Comparison of ENCODE assay signal across 12 cellular contexts in the genomic region with DNA sequence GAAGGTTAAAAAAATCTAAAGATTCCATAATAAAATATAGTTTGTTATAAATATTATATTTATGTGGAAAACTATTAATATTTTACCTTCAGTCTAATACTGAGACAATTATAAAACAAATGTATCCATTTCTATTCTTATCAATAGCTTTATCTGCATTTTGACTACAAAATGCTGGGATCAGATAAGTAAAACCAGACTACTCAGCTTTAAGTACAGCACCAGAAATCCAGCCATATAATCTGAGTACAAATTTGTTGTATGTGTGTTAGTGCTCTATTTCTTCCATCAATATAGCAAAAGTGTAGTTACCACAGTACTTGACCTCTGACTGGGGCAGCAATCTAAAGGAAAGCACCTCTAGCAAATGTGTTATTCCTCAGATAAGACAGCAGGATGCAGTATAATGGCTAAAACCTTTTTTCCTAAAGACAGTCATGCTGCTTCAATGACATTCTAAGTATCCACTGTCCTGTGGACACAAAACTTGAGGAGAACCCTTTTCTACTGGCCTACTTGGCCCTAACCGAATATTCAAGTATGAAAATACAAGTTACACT.
DNase-seq lines count a peak whose midpoint lies in the region; TF ChIP-seq lines count a peak whose summit lies in the region.
"Had no signal": no experiment of that assay in that cellular context is flagged by ENCODE, and none has a peak within 500 bp of the region (broad histone marks: within the 10 kb centered on the region; RNA-seq: fewer than 3 reads in every experiment).

No MANE protein-coding gene starts in this region.

- no peak overlapping the region for H2AFZ ChIP-seq in Loucy (ENCODE audit: low read length)

- no peaks in the 10 kb centered on the region for H3F3A ChIP-seq in Loucy (ENCODE audit: low read depth)

- H3K9ac ChIP-seq in Loucy (ENCODE audit: low read depth, low read length, poor library complexity, severe bottlenecking), result no peak overlapping the region

- peaks cover 6% of the 10 kb centered on the region; the same call in 1 of the 2 replicates for H3K9me3 ChIP-seq in Loucy (ENCODE audit: insufficient read depth, low read depth, low read length)

- H3K4me3 ChIP-seq in Loucy (ENCODE audit: low read length, poor library complexity, severe bottlenecking) (no peak overlapping the region), astrocyte of the spinal cord (ENCODE audit: low read depth, low read length) (no peak overlapping the region)
- H3K4me3 ChIP-seq: tibial nerve had no signal

- no peaks in the 10 kb centered on the region for H3K27me3 ChIP-seq in Loucy (ENCODE audit: insufficient read depth, low read length, poor library complexity, severe bottlenecking)
- H3K27me3 ChIP-seq: tibial nerve had no signal

- H4K20me1 ChIP-seq in Loucy (ENCODE audit: insufficient read depth, low read length, poor library complexity, severe bottlenecking), result peaks cover 13% of the 10 kb centered on the region

- H3K4me1 ChIP-seq in Loucy (ENCODE audit: insufficient read depth, low read length, poor library complexity, severe bottlenecking), result peaks cover 13% of the 10 kb centered on the region

- peak; percentile 6 for TF ChIP-seq CTCF in GM13977 (IDR thresholded peaks at IDR 0.05; ENCODE audit: extremely low read depth, insufficient read depth, missing control alignments)
- peak; percentile 37 for TF ChIP-seq CTCF in Loucy (conservative IDR thresholded peaks at IDR 0.05; ENCODE audit: low read length)
- peak; percentile 10 for TF ChIP-seq CTCF in astrocyte of the spinal cord (IDR thresholded peaks at IDR 0.05; ENCODE audit: low read depth, low read length)

- H3K79me2 ChIP-seq in Loucy (ENCODE audit: insufficient read depth, low read length), result peaks cover 40% of the 10 kb centered on the region; the same call in 1 of the 2 replicates

- DNase-seq in GM13977 (ENCODE audit: low spot score) (no peak), astrocyte of the spinal cord (ENCODE audit: low read depth, low spot score) (no peak), lung microvascular endothelial cell (ENCODE audit: low read depth in 2 of 2) (peak; percentile 2 to 17), hepatic stellate cell (ENCODE audit: low spot score) (no peak), mucosa of gallbladder (ENCODE audit: low spot score) (no peak), islet precursor cell (no peak), dedifferentiated amniotic fluid mesenchymal stem cell (ENCODE audit: extremely low spot score) (no peak)
- DNase-seq: activated B cell treated with CpG ODN at 0.5 μM for 24 hours; activated naive CD4-positive, alpha-beta T cell; effector CD8-positive, alpha-beta T cell had no signal

- no peaks in the 10 kb centered on the region for H3K9me2 ChIP-seq in Loucy (replicated peaks; ENCODE audit: low read depth, low read length)

- peaks cover 24% of the 10 kb centered on the region; the same call in 1 of the 2 replicates for H3K36me3 ChIP-seq in Loucy (ENCODE audit: insufficient read depth, low read length)
- H3K36me3 ChIP-seq: tibial nerve had no signal

- in situ Hi-C loops in GM13977 (cut with MboI; ENCODE audit: low pct_unique_long_range_greater_than_20kb, low sequenced_read_pairs, unreplicated experiment), result no loop called here
- in situ Hi-C loops in astrocyte of the spinal cord (cut with HindIII; ENCODE audit: low sequenced_read_pairs), result no loop called here

- H3K4me2 ChIP-seq in Loucy (ENCODE audit: low read depth, low read length, poor library complexity, severe bottlenecking), result no peak overlapping the region

Comparison
In these comparisons a context has a peak if more than half of its experiments do, and no peak if none do; other contexts are left out.
1. DNase-seq: peak in lung microvascular endothelial cell (2 of 2); none in GM13977 (single experiment), astrocyte of the spinal cord (single experiment), hepatic stellate cell (single experiment), mucosa of gallbladder (single experiment), islet precursor cell (single experiment) and dedifferentiated amniotic fluid mesenchymal stem cell (single experiment).
2. Peak in every context shown above with its lines, with median percentiles within 50 percentile points of each other: CTCF ChIP-seq.